In genomic region chr9:119790022-119790421, GRCh38 we compare ENCODE assay signal across 27 cellular contexts.
"Had no signal": no experiment of that assay in that cellular context is flagged by ENCODE, and none has a peak within 500 bp of the region (broad histone marks: within the 10 kb centered on the region; RNA-seq: fewer than 3 reads in every experiment).

No MANE protein-coding gene starts in this region.

- H3K4me1 ChIP-seq: adrenal gland, body of pancreas had no signal

- ATAC-seq: activated CD4-positive, CD25-positive, alpha-beta regulatory T cell treated with anti-CD3 and anti-CD28 coated beads, Interleukin-2, amount 50 U/mL, for 24 hours; activated CD8-positive, alpha-beta T cell treated with anti-CD3 and anti-CD28 coated beads for 36 hours; activated naive CD8-positive, alpha-beta T cell treated with anti-CD3 and anti-CD28 coated beads, Interleukin-2, amount 50 U/mL, for 24 hours; body of pancreas; gastrocnemius medialis; heart right ventricle; T-helper 17 cell had no signal

- H3K27me3 ChIP-seq: adrenal gland, body of pancreas, dorsolateral prefrontal cortex, gastrocnemius medialis, heart right ventricle had no signal

- H3K27ac ChIP-seq: adrenal gland, body of pancreas, coronary artery, gastrocnemius medialis, heart right ventricle, WERI-Rb-1 had no signal

- DNase-seq: activated B cell treated with CpG ODN at 0.5 μM for 24 hours; activated CD4-positive, alpha-beta T cell treated with anti-CD3 and anti-CD28 coated beads for 48 hours; activated CD4-positive, alpha-beta T cell treated with anti-CD3 and anti-CD28 coated beads, Interleukin-2, amount 50 U/mL, for 1 hour; activated CD4-positive, alpha-beta T cell treated with anti-CD3 and anti-CD28 coated beads, Interleukin-2, amount 50 U/mL, for 48 hours; activated CD8-positive, alpha-beta memory T cell treated with anti-CD3 and anti-CD28 coated beads for 24 hours; activated CD8-positive, alpha-beta T cell treated with anti-CD3 and anti-CD28 coated beads for 36 hours; activated effector memory CD4-positive, alpha-beta T cell treated with anti-CD3 and anti-CD28 coated beads, Interleukin-2, amount 50 U/mL, for 16 hours; activated naive CD4-positive, alpha-beta T cell treated with anti-CD3 and anti-CD28 coated beads for 36 hours; activated naive CD8-positive, alpha-beta T cell treated with anti-CD3 and anti-CD28 coated beads for 36 hours; activated naive CD8-positive, alpha-beta T cell treated with anti-CD3 and anti-CD28 coated beads, Interleukin-2, amount 50 U/mL, for 24 hours; activated T-cell treated with anti-CD3 and anti-CD28 coated beads, Interleukin-2, amount 50 U/mL, for 48 hours; adrenal gland; amygdala; aorta; body of pancreas; dorsolateral prefrontal cortex; effector memory CD4-positive, alpha-beta T cell; endodermal cell; foreskin fibroblast; gastrocnemius medialis; heart right ventricle; T-helper 1 cell; T-helper 17 cell; T1000; WERI-Rb-1 had no signal

- H3K4me3 ChIP-seq: adrenal gland, body of pancreas, coronary artery, dorsolateral prefrontal cortex, gastrocnemius medialis, heart right ventricle had no signal

- H3K9me3 ChIP-seq: adrenal gland, body of pancreas, gastrocnemius medialis, heart right ventricle had no signal

- H3K36me3 ChIP-seq: adrenal gland, gastrocnemius medialis, heart right ventricle, WERI-Rb-1 had no signal
